In genomic region chr12:65960820-65961691, GRCh38 we compare ENCODE assay signal across 1 cellular context.
A peak's percentile ranks its signal among the peaks of the same experiment; 100 is the strongest.
TF ChIP-seq lines count a peak whose summit lies in the region.

No MANE protein-coding gene starts in this region.

TF ChIP-seq in HepG2, 621 proteins besides CTCF, POLR2A, EP300 and RAD21 (continued from another document and continues in another):
- TF ChIP-seq DMTF1 (CRISPR knock-in tag; IDR thresholded peaks at IDR 0.05): no peak
- TF ChIP-seq CREB1 (IDR thresholded peaks at IDR 0.05): no peak
- TF ChIP-seq CREB1 (CRISPR knock-in tag; IDR thresholded peaks at IDR 0.05): peak; percentile 43; the same call in 1 of the 2 replicates
- TF ChIP-seq ZNF160 (CRISPR knock-in tag; IDR thresholded peaks at IDR 0.05): no peak
- peak; percentile 79; the same call in 1 of the 2 replicates for TF ChIP-seq ZNF414 (CRISPR knock-in tag; IDR thresholded peaks at IDR 0.05)
- TF ChIP-seq MNT (IDR thresholded peaks at IDR 0.05): no peak
- peak; percentile 91 for TF ChIP-seq RXRB (CRISPR knock-in tag; IDR thresholded peaks at IDR 0.05; ENCODE audit: borderline replicate concordance)
- TF ChIP-seq ZFX (CRISPR knock-in tag; IDR thresholded peaks at IDR 0.05; ENCODE audit: low read depth): peak; percentile 35; the same call in 1 of the 2 replicates
- TF ChIP-seq CREM (IDR thresholded peaks at IDR 0.05): peak; percentile 82
- no peak for TF ChIP-seq CREM (CRISPR knock-in tag; IDR thresholded peaks at IDR 0.05)
- no peak for TF ChIP-seq MXD3 (CRISPR knock-in tag; IDR thresholded peaks at IDR 0.05)
- no peak for TF ChIP-seq ZNF777 (CRISPR knock-in tag; IDR thresholded peaks at IDR 0.05)
- no peak for TF ChIP-seq RFXANK (CRISPR knock-in tag; IDR thresholded peaks at IDR 0.05)
- no peak for TF ChIP-seq MAFG (CRISPR knock-in tag; IDR thresholded peaks at IDR 0.05)
- no peak for TF ChIP-seq BCL3 (CRISPR knock-in tag; IDR thresholded peaks at IDR 0.05)
- TF ChIP-seq REL (CRISPR knock-in tag; conservative IDR thresholded peaks at IDR 0.05): no peak
- peak; percentile 84; the same call in 1 of the 2 replicates for TF ChIP-seq ZNF615 (CRISPR knock-in tag; IDR thresholded peaks at IDR 0.05; ENCODE audit: borderline replicate concordance)
- no peak for TF ChIP-seq MTA1 (CRISPR knock-in tag; IDR thresholded peaks at IDR 0.05; ENCODE audit: borderline replicate concordance)
- no peak for TF ChIP-seq ZNF891 (CRISPR knock-in tag; IDR thresholded peaks at IDR 0.05)
- no peak for TF ChIP-seq MAX (IDR thresholded peaks at IDR 0.05)
- no peak for TF ChIP-seq ZNF572 (CRISPR knock-in tag; IDR thresholded peaks at IDR 0.05)
- TF ChIP-seq JDP2 (CRISPR knock-in tag; IDR thresholded peaks at IDR 0.05; ENCODE audit: borderline replicate concordance): no peak
- TF ChIP-seq ZSCAN22 (CRISPR knock-in tag; IDR thresholded peaks at IDR 0.05): no peak
- no peak for TF ChIP-seq ZNF83 (CRISPR knock-in tag; IDR thresholded peaks at IDR 0.05; ENCODE audit: borderline replicate concordance)
- no peak for TF ChIP-seq ZBTB46 (CRISPR knock-in tag; IDR thresholded peaks at IDR 0.05; ENCODE audit: borderline replicate concordance)
- no peak for TF ChIP-seq ETV6 (CRISPR knock-in tag; conservative IDR thresholded peaks at IDR 0.05)
- no peak for TF ChIP-seq ZNF343 (CRISPR knock-in tag; IDR thresholded peaks at IDR 0.05)
- TF ChIP-seq TOPORS (CRISPR knock-in tag; IDR thresholded peaks at IDR 0.05): no peak
- no peak for TF ChIP-seq NR0B2 (CRISPR knock-in tag; IDR thresholded peaks at IDR 0.05)
- peak; percentile 93 for TF ChIP-seq TBX2 (CRISPR knock-in tag; IDR thresholded peaks at IDR 0.05; ENCODE audit: borderline replicate concordance)
- no peak for TF ChIP-seq ZNF354B (CRISPR knock-in tag; IDR thresholded peaks at IDR 0.05)
- no peak for TF ChIP-seq BATF2 (CRISPR knock-in tag; IDR thresholded peaks at IDR 0.05)
- no peak for TF ChIP-seq ZNF136 (CRISPR knock-in tag; IDR thresholded peaks at IDR 0.05; ENCODE audit: low read depth)
- peak; percentile 74 for TF ChIP-seq MLX (CRISPR knock-in tag; IDR thresholded peaks at IDR 0.05)
- no peak for TF ChIP-seq ZBTB25 (CRISPR knock-in tag; IDR thresholded peaks at IDR 0.05)
- TF ChIP-seq ZMYM4 (CRISPR knock-in tag; IDR thresholded peaks at IDR 0.05): peak; percentile 94
- no peak for TF ChIP-seq CENPBD1 (CRISPR knock-in tag; IDR thresholded peaks at IDR 0.05; ENCODE audit: borderline replicate concordance, low read depth)
- no peak for TF ChIP-seq GATAD1 (CRISPR knock-in tag; IDR thresholded peaks at IDR 0.05)
- TF ChIP-seq POLR2G (IDR thresholded peaks at IDR 0.05; ENCODE audit: low read depth, low read length): 0 out of 2 replicates have a peak, but pooled peaks have one; percentile 20
- peak; percentile 42; the same call in 1 of the 2 replicates for TF ChIP-seq CSRNP1 (CRISPR knock-in tag; IDR thresholded peaks at IDR 0.05)
- TF ChIP-seq ADNP (CRISPR knock-in tag; IDR thresholded peaks at IDR 0.05): no peak
- TF ChIP-seq PRDM10 (CRISPR knock-in tag; IDR thresholded peaks at IDR 0.05; ENCODE audit: low read depth): 0 out of 2 replicates have a peak, but pooled peaks have one; percentile 20
- no peak for TF ChIP-seq ZNF704 (CRISPR knock-in tag; IDR thresholded peaks at IDR 0.05; ENCODE audit: borderline replicate concordance)
